In genomic region chr15:74988007-74988800, GRCh38 we compare ENCODE assay signal across 1 cellular context.
TF ChIP-seq lines count a peak whose summit lies in the region.

No MANE protein-coding gene starts in this region.

TF ChIP-seq in HepG2, 621 proteins besides CTCF, POLR2A, EP300 and RAD21 (continued from another document and continues in another):
- TF ChIP-seq ZFP37 (CRISPR knock-in tag; IDR thresholded peaks at IDR 0.05; ENCODE audit: borderline replicate concordance) (no peak), RBFOX2 (IDR thresholded peaks at IDR 0.05; ENCODE audit: low read depth, low read length) (no peak), PATZ1 (CRISPR knock-in tag; IDR thresholded peaks at IDR 0.05) (peak; percentile 78), HDAC2 (CRISPR knock-in tag; IDR thresholded peaks at IDR 0.05) (peak; percentile 52; the same call in 1 of the 2 replicates), TGIF2 (CRISPR knock-in tag; IDR thresholded peaks at IDR 0.05) (peak; percentile 71; the same call in 1 of the 2 replicates), FOXA3 (CRISPR knock-in tag; IDR thresholded peaks at IDR 0.05) (no peak), ZNF639 (CRISPR knock-in tag; conservative IDR thresholded peaks at IDR 0.05) (no peak), XRCC5 (optimal IDR thresholded peaks at IDR 0.05; ENCODE audit: low read length) (peak; percentile 28), TEAD3 (CRISPR knock-in tag; optimal IDR thresholded peaks at IDR 0.05; ENCODE audit: borderline replicate concordance) (peak; percentile 43), ZFX (CRISPR knock-in tag; IDR thresholded peaks at IDR 0.05; ENCODE audit: low read depth) (0 out of 2 replicates have a peak, but pooled peaks have one; percentile 21), ZNF546 (CRISPR knock-in tag; conservative IDR thresholded peaks at IDR 0.05) (no peak), ZNF674 (CRISPR knock-in tag; IDR thresholded peaks at IDR 0.05; ENCODE audit: low read depth) (no peak), ATF7-NPFF (CRISPR knock-in tag; IDR thresholded peaks at IDR 0.05; ENCODE audit: low read depth) (no peak), MIER2 (CRISPR knock-in tag; IDR thresholded peaks at IDR 0.05) (peak; percentile 96), ZNF574 (CRISPR knock-in tag; IDR thresholded peaks at IDR 0.05) (0 out of 2 replicates have a peak, but pooled peaks have one; percentile 29), ZBTB43 (CRISPR knock-in tag; conservative IDR thresholded peaks at IDR 0.05) (no peak), YY1 (IDR thresholded peaks at IDR 0.05; ENCODE audit: insufficient read depth, insufficient replicate concordance, low read depth, low read length) (peak; percentile 49), ZNF501 (CRISPR knock-in tag; IDR thresholded peaks at IDR 0.05) (0 out of 2 replicates have a peak, but pooled peaks have one; percentile 27), ZNF20 (CRISPR knock-in tag; IDR thresholded peaks at IDR 0.05) (no peak), TOE1 (CRISPR knock-in tag; IDR thresholded peaks at IDR 0.05) (no peak), ERF (CRISPR knock-in tag; IDR thresholded peaks at IDR 0.05) (peak; percentile 61; the same call in 1 of the 2 replicates), NCOA1 (CRISPR knock-in tag; IDR thresholded peaks at IDR 0.05) (no peak), KDM2A (CRISPR knock-in tag; IDR thresholded peaks at IDR 0.05; ENCODE audit: borderline replicate concordance, low read depth) (peak; percentile 43; the same call in 1 of the 2 replicates), GTF3A (CRISPR knock-in tag; conservative IDR thresholded peaks at IDR 0.05) (no peak), SIN3A (IDR thresholded peaks at IDR 0.05; ENCODE audit: borderline replicate concordance, low read depth, low read length) (0 out of 2 replicates have a peak, but pooled peaks have one; percentile 64), ZNF430 (CRISPR knock-in tag; IDR thresholded peaks at IDR 0.05) (no peak)
- TF ChIP-seq, protein P1, sequence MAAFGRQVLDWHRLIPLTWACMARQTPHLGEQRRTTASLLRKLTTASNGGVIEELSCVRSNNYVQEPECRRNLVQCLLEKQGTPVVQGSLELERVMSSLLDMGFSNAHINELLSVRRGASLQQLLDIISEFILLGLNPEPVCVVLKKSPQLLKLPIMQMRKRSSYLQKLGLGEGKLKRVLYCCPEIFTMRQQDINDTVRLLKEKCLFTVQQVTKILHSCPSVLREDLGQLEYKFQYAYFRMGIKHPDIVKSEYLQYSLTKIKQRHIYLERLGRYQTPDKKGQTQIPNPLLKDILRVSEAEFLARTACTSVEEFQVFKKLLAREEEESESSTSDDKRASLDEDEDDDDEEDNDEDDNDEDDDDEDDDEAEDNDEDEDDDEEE (CRISPR knock-in tag; IDR thresholded peaks at IDR 0.05), result no peak
- TF ChIP-seq, protein P2, sequence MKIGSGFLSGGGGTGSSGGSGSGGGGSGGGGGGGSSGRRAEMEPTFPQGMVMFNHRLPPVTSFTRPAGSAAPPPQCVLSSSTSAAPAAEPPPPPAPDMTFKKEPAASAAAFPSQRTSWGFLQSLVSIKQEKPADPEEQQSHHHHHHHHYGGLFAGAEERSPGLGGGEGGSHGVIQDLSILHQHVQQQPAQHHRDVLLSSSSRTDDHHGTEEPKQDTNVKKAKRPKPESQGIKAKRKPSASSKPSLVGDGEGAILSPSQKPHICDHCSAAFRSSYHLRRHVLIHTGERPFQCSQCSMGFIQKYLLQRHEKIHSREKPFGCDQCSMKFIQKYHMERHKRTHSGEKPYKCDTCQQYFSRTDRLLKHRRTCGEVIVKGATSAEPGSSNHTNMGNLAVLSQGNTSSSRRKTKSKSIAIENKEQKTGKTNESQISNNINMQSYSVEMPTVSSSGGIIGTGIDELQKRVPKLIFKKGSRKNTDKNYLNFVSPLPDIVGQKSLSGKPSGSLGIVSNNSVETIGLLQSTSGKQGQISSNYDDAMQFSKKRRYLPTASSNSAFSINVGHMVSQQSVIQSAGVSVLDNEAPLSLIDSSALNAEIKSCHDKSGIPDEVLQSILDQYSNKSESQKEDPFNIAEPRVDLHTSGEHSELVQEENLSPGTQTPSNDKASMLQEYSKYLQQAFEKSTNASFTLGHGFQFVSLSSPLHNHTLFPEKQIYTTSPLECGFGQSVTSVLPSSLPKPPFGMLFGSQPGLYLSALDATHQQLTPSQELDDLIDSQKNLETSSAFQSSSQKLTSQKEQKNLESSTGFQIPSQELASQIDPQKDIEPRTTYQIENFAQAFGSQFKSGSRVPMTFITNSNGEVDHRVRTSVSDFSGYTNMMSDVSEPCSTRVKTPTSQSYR (CRISPR knock-in tag; IDR thresholded peaks at IDR 0.05; ENCODE audit: borderline replicate concordance), result peak; percentile 24; the same call in 1 of the 2 replicates
- TF ChIP-seq, protein P3, sequence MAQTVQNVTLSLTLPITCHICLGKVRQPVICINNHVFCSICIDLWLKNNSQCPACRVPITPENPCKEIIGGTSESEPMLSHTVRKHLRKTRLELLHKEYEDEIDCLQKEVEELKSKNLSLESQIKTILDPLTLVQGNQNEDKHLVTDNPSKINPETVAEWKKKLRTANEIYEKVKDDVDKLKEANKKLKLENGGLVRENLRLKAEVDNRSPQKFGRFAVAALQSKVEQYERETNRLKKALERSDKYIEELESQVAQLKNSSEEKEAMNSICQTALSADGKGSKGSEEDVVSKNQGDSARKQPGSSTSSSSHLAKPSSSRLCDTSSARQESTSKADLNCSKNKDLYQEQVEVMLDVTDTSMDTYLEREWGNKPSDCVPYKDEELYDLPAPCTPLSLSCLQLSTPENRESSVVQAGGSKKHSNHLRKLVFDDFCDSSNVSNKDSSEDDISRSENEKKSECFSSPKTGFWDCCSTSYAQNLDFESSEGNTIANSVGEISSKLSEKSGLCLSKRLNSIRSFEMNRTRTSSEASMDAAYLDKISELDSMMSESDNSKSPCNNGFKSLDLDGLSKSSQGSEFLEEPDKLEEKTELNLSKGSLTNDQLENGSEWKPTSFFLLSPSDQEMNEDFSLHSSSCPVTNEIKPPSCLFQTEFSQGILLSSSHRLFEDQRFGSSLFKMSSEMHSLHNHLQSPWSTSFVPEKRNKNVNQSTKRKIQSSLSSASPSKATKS (CRISPR knock-in tag; IDR thresholded peaks at IDR 0.05), result no peak
- TF ChIP-seq, protein P4, sequence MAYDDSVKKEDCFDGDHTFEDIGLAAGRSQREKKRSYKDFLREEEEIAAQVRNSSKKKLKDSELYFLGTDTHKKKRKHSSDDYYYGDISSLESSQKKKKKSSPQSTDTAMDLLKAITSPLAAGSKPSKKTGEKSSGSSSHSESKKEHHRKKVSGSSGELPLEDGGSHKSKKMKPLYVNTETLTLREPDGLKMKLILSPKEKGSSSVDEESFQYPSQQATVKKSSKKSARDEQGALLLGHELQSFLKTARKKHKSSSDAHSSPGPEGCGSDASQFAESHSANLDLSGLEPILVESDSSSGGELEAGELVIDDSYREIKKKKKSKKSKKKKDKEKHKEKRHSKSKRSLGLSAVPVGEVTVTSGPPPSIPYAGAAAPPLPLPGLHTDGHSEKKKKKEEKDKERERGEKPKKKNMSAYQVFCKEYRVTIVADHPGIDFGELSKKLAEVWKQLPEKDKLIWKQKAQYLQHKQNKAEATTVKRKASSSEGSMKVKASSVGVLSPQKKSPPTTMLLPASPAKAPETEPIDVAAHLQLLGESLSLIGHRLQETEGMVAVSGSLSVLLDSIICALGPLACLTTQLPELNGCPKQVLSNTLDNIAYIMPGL (CRISPR knock-in tag; IDR thresholded peaks at IDR 0.05; ENCODE audit: borderline replicate concordance in 1 of 2, low read depth in 1 of 2), result 0 out of 4 replicates have a peak, but pooled peaks of 1 of the 2 experiments have one; percentile 32
- TF ChIP-seq, protein P5, sequence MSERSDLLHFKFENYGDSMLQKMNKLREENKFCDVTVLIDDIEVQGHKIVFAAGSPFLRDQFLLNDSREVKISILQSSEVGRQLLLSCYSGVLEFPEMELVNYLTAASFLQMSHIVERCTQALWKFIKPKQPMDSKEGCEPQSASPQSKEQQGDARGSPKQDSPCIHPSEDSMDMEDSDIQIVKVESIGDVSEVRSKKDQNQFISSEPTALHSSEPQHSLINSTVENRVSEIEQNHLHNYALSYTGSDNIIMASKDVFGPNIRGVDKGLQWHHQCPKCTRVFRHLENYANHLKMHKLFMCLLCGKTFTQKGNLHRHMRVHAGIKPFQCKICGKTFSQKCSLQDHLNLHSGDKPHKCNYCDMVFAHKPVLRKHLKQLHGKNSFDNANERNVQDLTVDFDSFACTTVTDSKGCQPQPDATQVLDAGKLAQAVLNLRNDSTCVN (CRISPR knock-in tag; IDR thresholded peaks at IDR 0.05; ENCODE audit: borderline replicate concordance), result 0 out of 2 replicates have a peak, but pooled peaks have one; percentile 53
- TF ChIP-seq, protein P6, sequence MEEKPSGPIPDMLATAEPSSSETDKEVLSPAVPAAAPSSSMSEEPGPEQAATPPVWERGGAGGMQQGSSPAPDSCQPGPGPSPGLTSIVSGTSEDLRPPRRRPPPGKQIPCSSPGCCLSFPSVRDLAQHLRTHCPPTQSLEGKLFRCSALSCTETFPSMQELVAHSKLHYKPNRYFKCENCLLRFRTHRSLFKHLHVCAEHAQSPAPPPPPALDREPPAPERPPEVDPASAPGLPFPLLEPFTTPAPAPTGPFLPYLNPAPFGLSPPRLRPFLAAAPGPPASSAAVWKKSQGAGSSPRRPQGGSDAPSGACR (CRISPR knock-in tag; IDR thresholded peaks at IDR 0.05), result no peak
- TF ChIP-seq, protein P7, sequence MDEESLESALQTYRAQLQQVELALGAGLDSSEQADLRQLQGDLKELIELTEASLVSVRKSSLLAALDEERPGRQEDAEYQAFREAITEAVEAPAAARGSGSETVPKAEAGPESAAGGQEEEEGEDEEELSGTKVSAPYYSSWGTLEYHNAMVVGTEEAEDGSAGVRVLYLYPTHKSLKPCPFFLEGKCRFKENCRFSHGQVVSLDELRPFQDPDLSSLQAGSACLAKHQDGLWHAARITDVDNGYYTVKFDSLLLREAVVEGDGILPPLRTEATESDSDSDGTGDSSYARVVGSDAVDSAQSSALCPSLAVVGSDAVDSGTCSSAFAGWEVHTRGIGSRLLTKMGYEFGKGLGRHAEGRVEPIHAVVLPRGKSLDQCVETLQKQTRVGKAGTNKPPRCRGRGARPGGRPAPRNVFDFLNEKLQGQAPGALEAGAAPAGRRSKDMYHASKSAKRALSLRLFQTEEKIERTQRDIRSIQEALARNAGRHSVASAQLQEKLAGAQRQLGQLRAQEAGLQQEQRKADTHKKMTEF (CRISPR knock-in tag; IDR thresholded peaks at IDR 0.05), result no peak
- TF ChIP-seq, protein P8, sequence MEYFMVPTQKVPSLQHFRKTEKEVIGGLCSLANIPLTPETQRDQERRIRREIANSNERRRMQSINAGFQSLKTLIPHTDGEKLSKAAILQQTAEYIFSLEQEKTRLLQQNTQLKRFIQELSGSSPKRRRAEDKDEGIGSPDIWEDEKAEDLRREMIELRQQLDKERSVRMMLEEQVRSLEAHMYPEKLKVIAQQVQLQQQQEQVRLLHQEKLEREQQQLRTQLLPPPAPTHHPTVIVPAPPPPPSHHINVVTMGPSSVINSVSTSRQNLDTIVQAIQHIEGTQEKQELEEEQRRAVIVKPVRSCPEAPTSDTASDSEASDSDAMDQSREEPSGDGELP (IDR thresholded peaks at IDR 0.05; ENCODE audit: borderline replicate concordance, low read depth), result peak; percentile 90; the same call in 1 of the 2 replicates
- TF ChIP-seq, protein P9, sequence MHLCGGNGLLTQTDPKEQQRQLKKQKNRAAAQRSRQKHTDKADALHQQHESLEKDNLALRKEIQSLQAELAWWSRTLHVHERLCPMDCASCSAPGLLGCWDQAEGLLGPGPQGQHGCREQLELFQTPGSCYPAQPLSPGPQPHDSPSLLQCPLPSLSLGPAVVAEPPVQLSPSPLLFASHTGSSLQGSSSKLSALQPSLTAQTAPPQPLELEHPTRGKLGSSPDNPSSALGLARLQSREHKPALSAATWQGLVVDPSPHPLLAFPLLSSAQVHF (CRISPR knock-in tag; IDR thresholded peaks at IDR 0.05), result no peak
